Comparison of ENCODE assay signal across 1 cellular context in the genomic region with DNA sequence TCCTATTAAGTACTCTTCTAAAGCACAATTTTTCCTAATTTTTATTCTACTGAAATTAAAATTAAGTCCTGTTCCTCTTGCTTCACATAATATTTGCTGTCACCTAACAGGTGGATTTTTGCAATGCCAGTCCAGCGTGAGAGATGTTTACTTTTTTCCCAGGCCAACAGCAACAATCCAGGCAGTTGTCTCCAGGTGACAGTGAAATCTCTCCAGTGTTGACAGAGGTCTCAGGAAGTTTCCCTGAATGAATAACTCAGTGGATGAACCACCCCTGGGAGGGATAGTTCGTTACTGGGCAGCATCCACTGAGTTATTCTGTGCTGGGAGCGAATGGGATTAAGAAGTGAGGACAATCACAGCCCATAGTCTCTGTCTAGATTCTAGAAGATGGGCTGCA.
A peak's percentile ranks its signal among the peaks of the same experiment; 100 is the strongest.
TF ChIP-seq lines count a peak whose summit lies in the region.

No MANE protein-coding gene starts in this region.

TF ChIP-seq in liver, 16 proteins besides CTCF, POLR2A, EP300 and RAD21 (continued from another document):
- TF ChIP-seq JUND (IDR thresholded peaks at IDR 0.05), result peak in 1 of 2 donors; percentile 28
- no peak for TF ChIP-seq HNF4G (IDR thresholded peaks at IDR 0.05)
- no peak for TF ChIP-seq TAF1 (conservative IDR thresholded peaks at IDR 0.05)
- TF ChIP-seq, protein P1, sequence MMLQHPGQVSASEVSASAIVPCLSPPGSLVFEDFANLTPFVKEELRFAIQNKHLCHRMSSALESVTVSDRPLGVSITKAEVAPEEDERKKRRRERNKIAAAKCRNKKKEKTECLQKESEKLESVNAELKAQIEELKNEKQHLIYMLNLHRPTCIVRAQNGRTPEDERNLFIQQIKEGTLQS (IDR thresholded peaks at IDR 0.05), result peak; percentile 35
TF ChIP-seq in liver: peak in this region for 10.
